16 cellular contexts compared by ENCODE assay signal in genomic region chr16:85018529-85019236, GRCh38. TPM values are rescaled to one million over a fixed set of nuclear protein-coding genes. Genes with fewer than 3 reads are reported as not detected.
DNase-seq lines count a peak whose midpoint lies in the region; ATAC-seq, FAIRE-seq and TF ChIP-seq lines count a peak whose summit lies in the region.
"Had no signal": no experiment of that assay in that cellular context is flagged by ENCODE, and none has a peak within 500 bp of the region (broad histone marks: within the 10 kb centered on the region; RNA-seq: fewer than 3 reads in every experiment).

No MANE protein-coding gene starts in this region.

- no TSS peak for BruUV-seq in HepG2 (replicated peaks; lab: Mats Ljungman, UMichigan)

- in situ Hi-C loops in HepG2 (cut with HindIII; ENCODE audit: extremely low pct_ligation_motif_present, low pct_unique_long_range_greater_than_20kb) = no loop called here

- CTCF ChIA-PET in HepG2 (lab: Yijun Ruan, JAX; ENCODE audit: low intra/inter-chr PET ratio, low total read pairs) = no interaction called here

- POLR2A ChIA-PET in HepG2 (lab: Yijun Ruan, JAX) = no interaction called here

- no peaks in the 10 kb centered on the region; a peak in 2 of 5 replicates for H3K27me3 ChIP-seq in HepG2 (ENCODE audit: control insufficient read depth in 1 of 2, insufficient read depth in 2 of 2, low read length in 2 of 2)
- no peaks in the 10 kb centered on the region for H3K27me3 ChIP-seq in right lobe of liver
- H3K27me3 ChIP-seq in spleen (replicated peaks in 1 of 7) = no peaks in the 10 kb centered on the region
- H3K27me3 ChIP-seq: BLaER1 had no signal

- H3K4me2 ChIP-seq in HepG2 (ENCODE audit: low read depth, low read length) = peak overlapping the region; percentile 48
- H3K4me2 ChIP-seq: BLaER1 had no signal

- no peak for TF ChIP-seq RAD21 in HepG2 (CRISPR knock-in tag; IDR thresholded peaks at IDR 0.05)

- 39% methylated on average over 19 of the region's 19 CpGs for WGBS in HepG2 (ENCODE audit: low lambda C conversion rate)
- WGBS in right lobe of liver (ENCODE audit: insufficient coverage, low coverage, low lambda C conversion rate, missing lambda C conversion rate) = 80% methylated on average over 16 of the region's 19 CpGs
- WGBS in spleen, 5 donors = 78 to 92% (median 87%) methylated on average over 19 of the region's 19 CpGs

- H3K27ac ChIP-seq in HepG2 (ENCODE audit: extremely low read length, insufficient read depth, low read length) = no peak overlapping the region
- no peak overlapping the region for H3K27ac ChIP-seq in right lobe of liver
- no peak overlapping the region for H3K27ac ChIP-seq in spleen
- H3K27ac ChIP-seq: 22Rv1, BLaER1 had no signal

- no peak for ATAC-seq in HepG2
- no peak for ATAC-seq in right lobe of liver
- ATAC-seq: GM12878 had no signal

- no peak overlapping the region for H3K4me3 ChIP-seq in HepG2 (replicated peaks in 1 of 3; ENCODE audit: insufficient read depth in 1 of 3, low read depth in 2 of 3, low read length in 3 of 3)
- no peak overlapping the region for H3K4me3 ChIP-seq in right lobe of liver
- no peak overlapping the region for H3K4me3 ChIP-seq in spleen
- H3K4me3 ChIP-seq: BLaER1, GM12878 had no signal

- H3K36me3 ChIP-seq in HepG2 (replicated peaks in 1 of 2; ENCODE audit: control insufficient read depth in 1 of 2, insufficient read depth in 2 of 2, low read length in 2 of 2) = no peaks in the 10 kb centered on the region
- no peaks in the 10 kb centered on the region for H3K36me3 ChIP-seq in right lobe of liver
- no peaks in the 10 kb centered on the region for H3K36me3 ChIP-seq in spleen
- H3K36me3 ChIP-seq: BLaER1 had no signal

- H3K79me2 ChIP-seq in HepG2 (ENCODE audit: insufficient read depth, low read length) = no peaks in the 10 kb centered on the region

- intact Hi-C loops in HepG2 (cut with micrococcal nuclease; ENCODE audit: unreplicated experiment) (no loop called here), right lobe of liver (cut with DNase I) (no loop called here), posterior vena cava (cut with DNase I) (no loop called here), spleen (cut with DNase I; ENCODE audit: low total_unique reads) (no loop called here)

- TF ChIP-seq POLR2A in HepG2 (IDR thresholded peaks at IDR 0.05; ENCODE audit: insufficient read depth in 1 of 2, low read depth in 2 of 2, low read length in 2 of 2) = no peak
- TF ChIP-seq POLR2A in right lobe of liver (IDR thresholded peaks at IDR 0.05) = no peak
- no peak for TF ChIP-seq POLR2A in spleen (IDR thresholded peaks at IDR 0.05)

- no peak overlapping the region for H2AFZ ChIP-seq in HepG2 (ENCODE audit: low read length)

- H3K4me1 ChIP-seq in HepG2 (ENCODE audit: insufficient read depth, low read length) = peaks cover 34% of the 10 kb centered on the region
- H3K4me1 ChIP-seq in right lobe of liver = peaks cover 0 to 5% (median 0%) of the 10 kb centered on the region in 4 donors
- H3K4me1 ChIP-seq in spleen = peaks cover 0 to 38% (median 8%) of the 10 kb centered on the region in 6 donors

- TF ChIP-seq CTCF in HepG2 (CRISPR knock-in tag; IDR thresholded peaks at IDR 0.05) = no peak
- no peak for TF ChIP-seq CTCF in right lobe of liver (IDR thresholded peaks at IDR 0.05)
- TF ChIP-seq CTCF in spleen (IDR thresholded peaks at IDR 0.05 in 8 of 11, conservative IDR thresholded peaks at IDR 0.05 in 3 of 11) = no peak

- H4K20me1 ChIP-seq in HepG2 (ENCODE audit: insufficient read depth, low read length) = no peaks in the 10 kb centered on the region
- H4K20me1 ChIP-seq: BLaER1 had no signal

- H3K9me3 ChIP-seq in HepG2 (ENCODE audit: low read length) = no peaks in the 10 kb centered on the region
- H3K9me3 ChIP-seq in right lobe of liver = no peaks in the 10 kb centered on the region
- no peaks in the 10 kb centered on the region for H3K9me3 ChIP-seq in spleen

- TF ChIP-seq EP300 in HepG2 (IDR thresholded peaks at IDR 0.05; ENCODE audit: low read depth in 2 of 2, low read length in 2 of 2) = no peak
- no peak for TF ChIP-seq EP300 in HepG2 (CRISPR knock-in tag; IDR thresholded peaks at IDR 0.05; ENCODE audit: borderline replicate concordance)

- no peak overlapping the region for H3K9ac ChIP-seq in HepG2 (ENCODE audit: insufficient read depth, low read depth, low read length)
- H3K9ac ChIP-seq: BLaER1 had no signal

- FAIRE-seq in HepG2 (lab: Jason Lieb, UNC) = no peak
- FAIRE-seq: GM12878, GM18507, H54 had no signal

- no peak for DNase-seq in HepG2 (ENCODE audit: low spot score)
- no peak for DNase-seq in right lobe of liver
- peak; percentile 100 for DNase-seq in kidney tubule cell (ENCODE audit: low spot score)
- peak; percentile 45 for DNase-seq in posterior vena cava (ENCODE audit: low spot score)
- no peak for DNase-seq in spleen
- DNase-seq in HPDE6-E6E7 (ENCODE audit: extremely low spot score) = no peak
- no peak for DNase-seq in stimulated activated CD4-positive, alpha-beta T cell treated with anti-CD3 and anti-CD28 coated beads, Interleukin-4, amount 100 ng/mL, for 24 hours
- DNase-seq in NCI-H82 (lab: John Stamatoyannopoulos, UW) = no peak
- DNase-seq: DMS53, NCI-H1930, NCI-H524 treated with DMSO at 0.1 percent for 48 hours had no signal

TF ChIP-seq in HepG2, 621 proteins besides CTCF, POLR2A, EP300 and RAD21 (continues in another document):
- TF ChIP-seq DDIT3 (CRISPR knock-in tag; IDR thresholded peaks at IDR 0.05) = no peak
- TF ChIP-seq NFYB (CRISPR knock-in tag; IDR thresholded peaks at IDR 0.05) = no peak
- TF ChIP-seq SMAD3 (CRISPR knock-in tag; IDR thresholded peaks at IDR 0.05) = no peak

RNA-seq across cellular contexts. Expression of gene ZDHHC7, which starts 7.3 kb away (rescaled TPM):
- total RNA-seq in HepG2 (2016; rRNA removed; fragmentation: Illumina TruSeq; extraction: Trizol) (39.6 and 46.8 TPM in 2 replicates), right lobe of liver (10 to 100 TPM; 10.7 to 27.5 (median 19.0) TPM), posterior vena cava (10 to 100 TPM; 34.0 to 38.5 TPM), spleen (10 to 100 TPM; 39.3 to 87.1 (median 52.3) TPM)
- total RNA-seq in HepG2 (2016; cell fraction: cytosol; rRNA removed; fragmentation: Illumina TruSeq; extraction: Trizol; ENCODE audit: low read depth) = 7.0 and 8.2 TPM in 2 replicates
- total RNA-seq in HepG2 (2016; cell fraction: insoluble cytoplasmic fraction; rRNA removed; fragmentation: Illumina TruSeq; extraction: Trizol) = 36.4 and 48.1 TPM in 2 replicates
- 31.2 and 33.2 TPM in 2 replicates for total RNA-seq in HepG2 (2016; cell fraction: membrane; rRNA removed; fragmentation: Illumina TruSeq; extraction: Trizol)
- 34.5 and 37.8 TPM in 2 replicates for total RNA-seq in HepG2 (2016; cell fraction: nucleus; rRNA removed; fragmentation: Illumina TruSeq; extraction: Trizol)
- polyA plus RNA-seq in HepG2 (2011; rRNA removed) (67.6 and 79.2 TPM in 2 replicates), spleen (10 to 100 TPM; 10.3 to 21.5 (median 16.0) TPM)
- polyA plus RNA-seq in HepG2 (2011; cell fraction: cytosol; rRNA removed) = 96.7 and 128 TPM in 2 replicates
- polyA plus RNA-seq in HepG2 (2011; cell fraction: nucleus; rRNA removed) = 127 and 132 TPM in 2 replicates
- 56.5 and 63.5 TPM in 2 replicates for polyA plus RNA-seq in HepG2 (2012)
- polyA plus RNA-seq in HepG2 (2016; cell fraction: cytosol; fragmentation: Illumina TruSeq; extraction: Trizol; ENCODE audit: low read depth) = 4.1 and 4.9 TPM in 2 replicates
- polyA plus RNA-seq in HepG2 (2016; cell fraction: insoluble cytoplasmic fraction; fragmentation: Illumina TruSeq; extraction: Trizol; ENCODE audit: low read depth) = 35.0 and 37.7 TPM in 2 replicates
- polyA plus RNA-seq in HepG2 (2016; cell fraction: membrane; fragmentation: Illumina TruSeq; extraction: Trizol; ENCODE audit: low read depth) = 18.0 and 19.5 TPM in 2 replicates
- polyA plus RNA-seq in HepG2 (2016; cell fraction: nucleus; fragmentation: Illumina TruSeq; extraction: Trizol; ENCODE audit: insufficient read depth, low read depth) = 57.2 and 68.7 TPM in 2 replicates
- 49.1 and 145 TPM in 2 replicates for polyA minus RNA-seq in HepG2 (2011; rRNA and poly(A)+ RNA removed; ENCODE audit: low replicate concordance)
- 43.3 and 54.9 TPM in 2 replicates for polyA minus RNA-seq in HepG2 (2011; cell fraction: cytosol; rRNA and poly(A)+ RNA removed)
- 53.7 and 58.9 TPM in 2 replicates for polyA minus RNA-seq in HepG2 (2011; cell fraction: nucleus; rRNA and poly(A)+ RNA removed)

RNA-seq across cellular contexts. Expression of gene KIAA0513, which starts 8.9 kb away (rescaled TPM):
- 1.5 and 1.8 TPM in 2 replicates for total RNA-seq in HepG2 (2016; rRNA removed; fragmentation: Illumina TruSeq; extraction: Trizol)
- 0.62 and 0.91 TPM in 2 replicates for total RNA-seq in HepG2 (2016; cell fraction: cytosol; rRNA removed; fragmentation: Illumina TruSeq; extraction: Trizol; ENCODE audit: low read depth)
- 1.5 and 1.7 TPM in 2 replicates for total RNA-seq in HepG2 (2016; cell fraction: insoluble cytoplasmic fraction; rRNA removed; fragmentation: Illumina TruSeq; extraction: Trizol)
- 0.99 and 1.1 TPM in 2 replicates for total RNA-seq in HepG2 (2016; cell fraction: membrane; rRNA removed; fragmentation: Illumina TruSeq; extraction: Trizol)
- total RNA-seq in HepG2 (2016; cell fraction: nucleus; rRNA removed; fragmentation: Illumina TruSeq; extraction: Trizol) = 0.75 and 1.6 TPM in 2 replicates
- 1.8 and 2.4 TPM in 2 replicates for polyA plus RNA-seq in HepG2 (2011; rRNA removed)
- 1.6 and 2.3 TPM in 2 replicates for polyA plus RNA-seq in HepG2 (2011; cell fraction: cytosol; rRNA removed)
- 6.1 and 6.2 TPM in 2 replicates for polyA plus RNA-seq in HepG2 (2011; cell fraction: nucleus; rRNA removed)
- 1.6 and 2.5 TPM in 2 replicates for polyA plus RNA-seq in HepG2 (2012)
- 0.47 and 1.2 TPM in 2 replicates for polyA plus RNA-seq in HepG2 (2016; cell fraction: cytosol; fragmentation: Illumina TruSeq; extraction: Trizol; ENCODE audit: low read depth)
- 1.3 and 1.5 TPM in 2 replicates for polyA plus RNA-seq in HepG2 (2016; cell fraction: insoluble cytoplasmic fraction; fragmentation: Illumina TruSeq; extraction: Trizol; ENCODE audit: low read depth)
- 0.90 and 1.2 TPM in 2 replicates for polyA plus RNA-seq in HepG2 (2016; cell fraction: membrane; fragmentation: Illumina TruSeq; extraction: Trizol; ENCODE audit: low read depth)
- polyA plus RNA-seq in HepG2 (2016; cell fraction: nucleus; fragmentation: Illumina TruSeq; extraction: Trizol; ENCODE audit: insufficient read depth, low read depth) = 1.4 and 2.0 TPM in 2 replicates
- polyA minus RNA-seq in HepG2 (2011; rRNA and poly(A)+ RNA removed; ENCODE audit: low replicate concordance) = 1.2 and 3.4 TPM in 2 replicates
- 0.99 and 1.8 TPM in 2 replicates for polyA minus RNA-seq in HepG2 (2011; cell fraction: cytosol; rRNA and poly(A)+ RNA removed)
- polyA minus RNA-seq in HepG2 (2011; cell fraction: nucleus; rRNA and poly(A)+ RNA removed) = 3.6 and 5.5 TPM in 2 replicates
- total RNA-seq in right lobe of liver = 1 to 10 TPM; 2.6 to 7.4 (median 4.7) TPM
- total RNA-seq in posterior vena cava = 10 to 100 TPM; 14.7 to 15.8 TPM
- total RNA-seq in spleen = 10 to 100 TPM; 21.4 to 30.0 (median 23.3) TPM
- 1 to 10 TPM; 1.7 to 6.0 (median 2.0) TPM for polyA plus RNA-seq in spleen

Comparison
In these comparisons a context has a peak if more than half of its experiments do, and no peak if none do; other contexts are left out.
1. DNase-seq: peak in kidney tubule cell (single experiment) and posterior vena cava (single experiment); none in HepG2 (single experiment), right lobe of liver (0 of 3), spleen (single experiment), HPDE6-E6E7 (single experiment), stimulated activated CD4-positive, alpha-beta T cell treated with anti-CD3 and anti-CD28 coated beads, Interleukin-4, amount 100 ng/mL, for 24 hours (single experiment) and NCI-H82 (single experiment).